ENCODE assay signal across 10 cellular contexts in the genomic region with DNA sequence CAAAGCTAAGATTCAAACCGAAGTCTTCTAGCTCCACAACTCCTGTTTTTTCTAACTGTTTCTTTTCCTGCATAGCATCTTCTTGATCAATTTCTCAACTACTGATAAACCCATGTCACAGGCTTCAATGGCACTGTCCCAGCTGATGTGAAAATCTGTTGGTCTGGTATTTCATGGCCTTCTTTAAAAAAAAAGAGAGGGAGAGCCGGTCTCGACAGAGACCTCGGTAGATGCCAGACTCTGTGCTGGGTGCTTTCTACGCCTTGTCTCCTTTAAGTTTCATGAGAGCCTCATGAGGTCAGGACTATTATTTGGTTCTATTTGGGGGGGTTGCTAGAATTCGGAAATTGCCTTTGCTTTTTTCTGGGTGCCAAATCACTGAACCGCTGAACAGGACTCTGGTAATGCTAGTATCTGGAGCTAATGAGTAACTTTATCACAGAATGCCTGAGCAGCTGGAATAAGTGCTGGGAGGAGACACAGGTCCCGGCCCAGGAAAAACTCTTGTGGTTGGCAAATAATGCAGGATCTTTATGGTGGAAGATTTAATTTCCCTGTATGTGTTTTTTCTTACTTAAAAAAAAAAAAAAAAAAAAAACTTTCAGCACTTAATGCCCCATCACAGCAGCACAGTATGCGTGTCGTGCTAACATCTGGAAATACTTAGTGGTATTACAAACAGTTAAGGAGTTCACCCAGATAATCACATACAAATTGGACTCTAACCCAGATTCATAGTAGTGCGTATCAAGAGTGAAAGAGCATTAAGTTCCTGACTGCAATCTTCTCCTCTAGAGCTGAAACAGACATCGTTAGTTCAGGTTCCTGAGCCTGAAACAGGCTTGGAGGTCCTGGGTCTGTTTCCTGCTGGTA.
DNase-seq lines count a peak whose midpoint lies in the region; FAIRE-seq and TF ChIP-seq lines count a peak whose summit lies in the region.
"Had no signal": no experiment of that assay in that cellular context is flagged by ENCODE, and none has a peak within 500 bp of the region (broad histone marks: within the 10 kb centered on the region; RNA-seq: fewer than 3 reads in every experiment).

No MANE protein-coding gene starts in this region.

- intact Hi-C loops in colonic mucosa (cut with DNase I) = no loop called here

- H3K4me3 ChIP-seq in HEK293 (ENCODE audit: low read depth, low read length) (no peak overlapping the region), colonic mucosa (no peak overlapping the region), subcutaneous abdominal adipose tissue (ENCODE audit: low read depth in 1 of 5, low read length in 5 of 5) (no peak overlapping the region), brain microvascular endothelial cell (ENCODE audit: low read depth, low read length) (no peak overlapping the region)

- H3K9me3 ChIP-seq in HEK293 (ENCODE audit: control insufficient read depth, insufficient read depth, low read depth, low read length) = no peaks in the 10 kb centered on the region
- H3K9me3 ChIP-seq in colonic mucosa = no peaks in the 10 kb centered on the region
- no peaks in the 10 kb centered on the region for H3K9me3 ChIP-seq in subcutaneous abdominal adipose tissue (ENCODE audit: control insufficient read depth in 5 of 5, low read length in 5 of 5)

- peak overlapping the region in 1 of 2 donors; percentile 41 for H3K9ac ChIP-seq in colonic mucosa (ENCODE audit: low read depth in 2 of 2, low read length in 2 of 2)
- peak overlapping the region in 1 of 5 donors; percentile 61 for H3K9ac ChIP-seq in subcutaneous abdominal adipose tissue (ENCODE audit: low read length in 5 of 5)

- H3K27me3 ChIP-seq in colonic mucosa (no peaks in the 10 kb centered on the region), subcutaneous abdominal adipose tissue (ENCODE audit: control insufficient read depth in 5 of 5, insufficient read depth in 4 of 5, low read length in 5 of 5) (no peaks in the 10 kb centered on the region), brain microvascular endothelial cell (replicated peaks) (no peaks in the 10 kb centered on the region)

- CTCF ChIA-PET in HEK293 (lab: Yijun Ruan, JAX) = interaction anchor here (1.2 kb wide), 1 partner anchor 176 kb away, joined by 3 read pairs; no protein-coding TSS in a partner anchor

- DNase-seq in colonic mucosa = no peak
- peak; percentile 82 for DNase-seq in left kidney (ENCODE audit: low read depth, low spot score)
- DNase-seq in brain microvascular endothelial cell = no peak
- DNase-seq in D721Med (ENCODE audit: insufficient read length, low spot score) = no peak
- DNase-seq in DMS153 treated with DMSO at 0.1 percent for 48 hours (lab: John Stamatoyannopoulos, UW; ENCODE audit: unreplicated experiment) = no peak
- DNase-seq in HUDEP-2 (lab: John Stamatoyannopoulos, UW; ENCODE audit: unreplicated experiment in 76 of 76) = no peak
- DNase-seq: activated T-cell treated with anti-CD3 and anti-CD28 coated beads, Interleukin-2, amount 50 U/mL, for 4 hours; foreskin melanocyte had no signal

- H3K36me3 ChIP-seq in HEK293 (ENCODE audit: control insufficient read depth in 2 of 2, insufficient read depth in 1 of 2, low read length in 2 of 2) (no peaks in the 10 kb centered on the region), colonic mucosa (no peaks in the 10 kb centered on the region), subcutaneous abdominal adipose tissue (ENCODE audit: control insufficient read depth in 5 of 5, insufficient read depth in 5 of 5, low read length in 5 of 5) (no peaks in the 10 kb centered on the region), brain microvascular endothelial cell (replicated peaks) (no peaks in the 10 kb centered on the region)

- H3K4me1 ChIP-seq in HEK293 (ENCODE audit: control insufficient read depth, insufficient read depth, low read length) (no peaks in the 10 kb centered on the region), colonic mucosa (no peaks in the 10 kb centered on the region), subcutaneous abdominal adipose tissue (ENCODE audit: control insufficient read depth in 5 of 5, insufficient read depth in 5 of 5, low read length in 5 of 5) (peaks cover 5 to 31% (median 27%) of the 10 kb centered on the region in 5 donors)

- H3K27ac ChIP-seq in HEK293 (ENCODE audit: extremely low read depth, low read depth, low read length) (no peak overlapping the region), colonic mucosa (peak overlapping the region; percentile 15), subcutaneous abdominal adipose tissue (ENCODE audit: low read depth, low read length) (peak overlapping the region; percentile 6), brain microvascular endothelial cell (no peak overlapping the region)

- POLR2A ChIA-PET in HEK293 (lab: Yijun Ruan, JAX) = interaction anchor here (0.7 kb wide), 1 partner anchor 184 kb away, joined by 3 read pairs; no protein-coding TSS in a partner anchor

- in situ Hi-C loops in brain microvascular endothelial cell (cut with HindIII; ENCODE audit: low pct_ligation_motif_present, low sequenced_read_pairs) = no loop called here

- TF ChIP-seq CTCF in HEK293 (tag by site-specific recombination; IDR thresholded peaks at IDR 0.05) (no peak), colonic mucosa (IDR thresholded peaks at IDR 0.05) (no peak), brain microvascular endothelial cell (IDR thresholded peaks at IDR 0.05; ENCODE audit: low read depth, low read length, missing control alignments) (no peak), D721Med (IDR thresholded peaks at IDR 0.05; ENCODE audit: insufficient read depth, missing control alignments) (no peak)

- no peak for FAIRE-seq in D721Med (lab: Jason Lieb, UNC)

TF ChIP-seq in HEK293, 187 proteins besides CTCF, POLR2A, EP300 and RAD21:
- TF ChIP-seq, protein P1, sequence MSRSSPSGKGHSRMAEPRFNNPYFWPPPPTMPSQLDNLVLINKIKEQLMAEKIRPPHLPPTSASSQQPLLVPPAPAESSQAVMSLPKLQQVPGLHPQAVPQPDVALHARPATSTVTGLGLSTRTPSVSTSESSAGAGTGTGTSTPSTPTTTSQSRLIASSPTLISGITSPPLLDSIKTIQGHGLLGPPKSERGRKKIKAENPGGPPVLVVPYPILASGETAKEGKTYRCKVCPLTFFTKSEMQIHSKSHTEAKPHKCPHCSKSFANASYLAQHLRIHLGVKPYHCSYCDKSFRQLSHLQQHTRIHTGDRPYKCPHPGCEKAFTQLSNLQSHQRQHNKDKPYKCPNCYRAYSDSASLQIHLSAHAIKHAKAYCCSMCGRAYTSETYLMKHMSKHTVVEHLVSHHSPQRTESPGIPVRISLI (tag by site-specific recombination; IDR thresholded peaks at IDR 0.05) = peak; percentile 27; the same call in 1 of the 2 replicates
- TF ChIP-seq OSR2 (tag by site-specific recombination; IDR thresholded peaks at IDR 0.05) = no peak

Comparison
In these comparisons a context has a peak if more than half of its experiments do, and no peak if none do; other contexts are left out.
1. H3K27ac ChIP-seq: peak in colonic mucosa (single experiment) and subcutaneous abdominal adipose tissue (single experiment); none in HEK293 (single experiment) and brain microvascular endothelial cell (single experiment).